In genomic region chr6:132412656-132413500, GRCh38 we compare ENCODE assay signal across 28 cellular contexts. TPM values are rescaled to one million over a fixed set of nuclear protein-coding genes. Genes with fewer than 3 reads are reported as not detected.
DNase-seq lines count a peak whose midpoint lies in the region; ATAC-seq, FAIRE-seq and TF ChIP-seq lines count a peak whose summit lies in the region.
"Had no signal": no experiment of that assay in that cellular context is flagged by ENCODE, and none has a peak within 500 bp of the region (broad histone marks: within the 10 kb centered on the region; RNA-seq: fewer than 3 reads in every experiment).

No MANE protein-coding gene starts in this region.

- H3K4me1 ChIP-seq in HepG2 (ENCODE audit: insufficient read depth, low read length) (no peaks in the 10 kb centered on the region), right lobe of liver (no peaks in the 10 kb centered on the region), adipocyte (ENCODE audit: control insufficient read depth, insufficient read depth, low read length) (peaks cover 30% of the 10 kb centered on the region), gastroesophageal sphincter (no peaks in the 10 kb centered on the region)
- H3K4me1 ChIP-seq: esophagus squamous epithelium, pancreas, upper lobe of right lung had no signal

- no TSS peak for BruUV-seq in HepG2 (replicated peaks; lab: Mats Ljungman, UMichigan)

- no peak for TF ChIP-seq EP300 in HepG2 (IDR thresholded peaks at IDR 0.05; ENCODE audit: low read depth in 2 of 2, low read length in 2 of 2)
- no peak for TF ChIP-seq EP300 in HepG2 (CRISPR knock-in tag; IDR thresholded peaks at IDR 0.05; ENCODE audit: borderline replicate concordance)
- no peak for TF ChIP-seq EP300 in gastroesophageal sphincter (IDR thresholded peaks at IDR 0.05)

- DNase-seq in HepG2 (ENCODE audit: low spot score): no peak
- no peak for DNase-seq in right lobe of liver
- DNase-seq in adipocyte (ENCODE audit: low read depth): peak; percentile 47
- DNase-seq in fibroblast of peridontal ligament (ENCODE audit: extremely low read depth): peak; percentile 83
- DNase-seq in cerebellar nuclear complex (lab: John Stamatoyannopoulos, UW): no peak
- no peak for DNase-seq in frontal cortex (ENCODE audit: low spot score in 2 of 2)
- DNase-seq: activated CD4-positive, alpha-beta memory T cell treated with anti-CD3 and anti-CD28 coated beads for 36 hours; activated CD4-positive, alpha-beta T cell treated with anti-CD3 and anti-CD28 coated beads for 1 hour; activated naive CD8-positive, alpha-beta T cell treated with anti-CD3 and anti-CD28 coated beads, Interleukin-2, amount 50 U/mL, for 24 hours; activated T-cell treated with anti-CD3 and anti-CD28 coated beads, Interleukin-2, amount 50 U/mL, for 72 hours; esophagus squamous epithelium; H9; hypothalamus; NCI-H1105; NCI-H1930; NCI-H524 treated with DMSO at 0.1 percent for 48 hours; nephron progenitor cell; pancreas; PC-9; stimulated activated naive CD4-positive, alpha-beta T cell; upper lobe of right lung had no signal

- TF ChIP-seq CTCF in HepG2 (CRISPR knock-in tag; IDR thresholded peaks at IDR 0.05): no peak
- no peak for TF ChIP-seq CTCF in right lobe of liver (IDR thresholded peaks at IDR 0.05)
- TF ChIP-seq CTCF in gastroesophageal sphincter (IDR thresholded peaks at IDR 0.05): no peak

- ATAC-seq in HepG2 (no peak), right lobe of liver (no peak), GM21786 (IDR thresholded peaks at IDR 0.05; ENCODE audit: unreplicated experiment) (no peak), gastroesophageal sphincter (no peak)
- ATAC-seq: activated naive CD8-positive, alpha-beta T cell treated with anti-CD3 and anti-CD28 coated beads, Interleukin-2, amount 50 U/mL, for 24 hours; activated T-cell treated with anti-CD3 and anti-CD28 coated beads, Interleukin-2, amount 50 U/mL, for 72 hours; pancreas; upper lobe of right lung had no signal

- in situ Hi-C loops in HepG2 (cut with HindIII; ENCODE audit: extremely low pct_ligation_motif_present, low pct_unique_long_range_greater_than_20kb): no loop called here

- H3K9me3 ChIP-seq in HepG2 (ENCODE audit: low read length) (no peaks in the 10 kb centered on the region), right lobe of liver (no peaks in the 10 kb centered on the region), adipocyte (ENCODE audit: control insufficient read depth, low read length) (peaks cover 19% of the 10 kb centered on the region), gastroesophageal sphincter (no peaks in the 10 kb centered on the region)
- H3K9me3 ChIP-seq: pancreas, upper lobe of right lung had no signal

- WGBS in HepG2 (ENCODE audit: low lambda C conversion rate): 10% methylated on average over 5 of the region's 5 CpGs
- WGBS in right lobe of liver (ENCODE audit: insufficient coverage, low coverage, low lambda C conversion rate, missing lambda C conversion rate): 75% methylated on average over 5 of the region's 5 CpGs
- 79 to 98% methylated on average over 4 to 5 of the region's 5 CpGs for WGBS in gastroesophageal sphincter (ENCODE audit: low coverage in 1 of 2), 2 donors

- H3K4me2 ChIP-seq in HepG2 (ENCODE audit: low read depth, low read length): no peak overlapping the region
- H3K4me2 ChIP-seq: PC-9, smooth muscle cell had no signal

- POLR2A ChIA-PET in HepG2 (lab: Yijun Ruan, JAX): no interaction called here

- H3K9ac ChIP-seq in HepG2 (ENCODE audit: insufficient read depth, low read depth, low read length) (no peak overlapping the region), adipocyte (ENCODE audit: low read length) (no peak overlapping the region)

- TF ChIP-seq RAD21 in HepG2 (CRISPR knock-in tag; IDR thresholded peaks at IDR 0.05): no peak

- H3K27ac ChIP-seq in HepG2 (ENCODE audit: extremely low read length, insufficient read depth, low read length) (no peak overlapping the region), right lobe of liver (no peak overlapping the region), gastroesophageal sphincter (no peak overlapping the region)
- H3K27ac ChIP-seq: 22Rv1, esophagus squamous epithelium, pancreas, PC-9, upper lobe of right lung had no signal

- no peaks in the 10 kb centered on the region for H3K36me3 ChIP-seq in HepG2 (replicated peaks in 1 of 2; ENCODE audit: control insufficient read depth in 1 of 2, insufficient read depth in 2 of 2, low read length in 2 of 2)
- no peaks in the 10 kb centered on the region for H3K36me3 ChIP-seq in right lobe of liver
- H3K36me3 ChIP-seq in adipocyte (ENCODE audit: control insufficient read depth, insufficient read depth, low read length, severe bottlenecking): no peaks in the 10 kb centered on the region
- no peaks in the 10 kb centered on the region for H3K36me3 ChIP-seq in gastroesophageal sphincter
- H3K36me3 ChIP-seq: esophagus squamous epithelium, pancreas, upper lobe of right lung had no signal

- TF ChIP-seq POLR2A in HepG2 (IDR thresholded peaks at IDR 0.05; ENCODE audit: insufficient read depth in 1 of 2, low read depth in 2 of 2, low read length in 2 of 2) (no peak), right lobe of liver (IDR thresholded peaks at IDR 0.05) (no peak), gastroesophageal sphincter (IDR thresholded peaks at IDR 0.05) (no peak)

- no peak for FAIRE-seq in HepG2 (lab: Jason Lieb, UNC)
- FAIRE-seq in frontal cortex (lab: Jason Lieb, UNC): no peak
- FAIRE-seq: D721Med, GM12891, pancreas had no signal

- intact Hi-C loops in HepG2 (cut with micrococcal nuclease; ENCODE audit: unreplicated experiment): no loop called here
- intact Hi-C loops in right lobe of liver (cut with DNase I): no loop called here

- H4K20me1 ChIP-seq in HepG2 (ENCODE audit: insufficient read depth, low read length): no peaks in the 10 kb centered on the region

- H3K27me3 ChIP-seq in HepG2 (ENCODE audit: control insufficient read depth in 1 of 2, insufficient read depth in 2 of 2, low read length in 2 of 2) (0 out of 5 replicates have a peak, but pooled peaks cover 0 to 2% of the 10 kb centered on the region in 2 experiments), right lobe of liver (no peaks in the 10 kb centered on the region), adipocyte (replicated peaks; ENCODE audit: control insufficient read depth, insufficient read depth, low read length) (no peaks in the 10 kb centered on the region), gastroesophageal sphincter (no peaks in the 10 kb centered on the region)
- H3K27me3 ChIP-seq: esophagus squamous epithelium, pancreas, upper lobe of right lung had no signal

- no peaks in the 10 kb centered on the region for H3K79me2 ChIP-seq in HepG2 (ENCODE audit: insufficient read depth, low read length)

- H3K4me3 ChIP-seq in HepG2 (replicated peaks in 1 of 3; ENCODE audit: insufficient read depth in 1 of 3, low read depth in 2 of 3, low read length in 3 of 3) (no peak overlapping the region), right lobe of liver (no peak overlapping the region), adipocyte (ENCODE audit: low read length) (no peak overlapping the region), gastroesophageal sphincter (no peak overlapping the region)
- H3K4me3 ChIP-seq: esophagus squamous epithelium, pancreas, PC-9, smooth muscle cell, upper lobe of right lung had no signal

- no peak overlapping the region for H2AFZ ChIP-seq in HepG2 (ENCODE audit: low read length)
- H2AFZ ChIP-seq: PC-9 had no signal

- CTCF ChIA-PET in HepG2 (lab: Yijun Ruan, JAX; ENCODE audit: low intra/inter-chr PET ratio, low total read pairs): no interaction called here

TF ChIP-seq in HepG2, 621 proteins besides CTCF, POLR2A, EP300 and RAD21 (continues in another document):
- TF ChIP-seq IKZF4 (CRISPR knock-in tag; IDR thresholded peaks at IDR 0.05; ENCODE audit: borderline replicate concordance, low read depth, not compliant biosample characterization) (no peak), MAFK (conservative IDR thresholded peaks at IDR 0.05 in 1 of 2, IDR thresholded peaks at IDR 0.05 in 1 of 2; ENCODE audit: low read length in 2 of 2) (peak; percentile 75 to 94), CENPBD1 (CRISPR knock-in tag; IDR thresholded peaks at IDR 0.05; ENCODE audit: borderline replicate concordance, low read depth) (no peak), IRX3 (CRISPR knock-in tag; IDR thresholded peaks at IDR 0.05; ENCODE audit: borderline replicate concordance, low read depth) (no peak), ATF7 (IDR thresholded peaks at IDR 0.05) (0 out of 2 replicates have a peak, but pooled peaks have one; percentile 22), ATF7 (CRISPR knock-in tag; IDR thresholded peaks at IDR 0.05) (no peak), SAP130 (CRISPR knock-in tag; IDR thresholded peaks at IDR 0.05; ENCODE audit: low read depth) (no peak), SATB2 (CRISPR knock-in tag; IDR thresholded peaks at IDR 0.05) (no peak)

RNA-seq across cellular contexts. Expression of gene MOXD1, which starts 11.6 kb away (rescaled TPM):
- not detected in 2 replicates for total RNA-seq in HepG2 (2016; rRNA removed; fragmentation: Illumina TruSeq; extraction: Trizol)
- total RNA-seq in HepG2 (2016; cell fraction: cytosol; rRNA removed; fragmentation: Illumina TruSeq; extraction: Trizol; ENCODE audit: low read depth): not detected in 2 replicates
- not detected in 2 replicates for total RNA-seq in HepG2 (2016; cell fraction: insoluble cytoplasmic fraction; rRNA removed; fragmentation: Illumina TruSeq; extraction: Trizol)
- not detected in 2 replicates for total RNA-seq in HepG2 (2016; cell fraction: membrane; rRNA removed; fragmentation: Illumina TruSeq; extraction: Trizol)
- not detected in 2 replicates for total RNA-seq in HepG2 (2016; cell fraction: nucleus; rRNA removed; fragmentation: Illumina TruSeq; extraction: Trizol)
- polyA plus RNA-seq in HepG2 (2011; rRNA removed): 0.03 TPM in 1 of 2 replicates, not detected in the other
- polyA plus RNA-seq in HepG2 (2011; cell fraction: cytosol; rRNA removed): 0.01 TPM in 1 of 2 replicates, not detected in the other
- polyA plus RNA-seq in HepG2 (2011; cell fraction: nucleus; rRNA removed): not detected in 2 replicates
- polyA plus RNA-seq in HepG2 (2012): not detected in 2 replicates
- polyA plus RNA-seq in HepG2 (2016; cell fraction: cytosol; fragmentation: Illumina TruSeq; extraction: Trizol; ENCODE audit: low read depth): not detected in 2 replicates
- not detected in 2 replicates for polyA plus RNA-seq in HepG2 (2016; cell fraction: insoluble cytoplasmic fraction; fragmentation: Illumina TruSeq; extraction: Trizol; ENCODE audit: low read depth)
- not detected in 2 replicates for polyA plus RNA-seq in HepG2 (2016; cell fraction: membrane; fragmentation: Illumina TruSeq; extraction: Trizol; ENCODE audit: low read depth)
- polyA plus RNA-seq in HepG2 (2016; cell fraction: nucleus; fragmentation: Illumina TruSeq; extraction: Trizol; ENCODE audit: insufficient read depth, low read depth): not detected in 2 replicates
- polyA minus RNA-seq in HepG2 (2011; rRNA and poly(A)+ RNA removed; ENCODE audit: low replicate concordance): not detected in 2 replicates
- polyA minus RNA-seq in HepG2 (2011; cell fraction: cytosol; rRNA and poly(A)+ RNA removed): not detected in 2 replicates
- not detected in 2 replicates for polyA minus RNA-seq in HepG2 (2011; cell fraction: nucleus; rRNA and poly(A)+ RNA removed)
- 1 to 10 TPM in 3 of 6 experiments, under 1 TPM in 2, not detected in 1; 0.24 to 2.3 (median 1.0) TPM for total RNA-seq in right lobe of liver
- 15.9 TPM for total RNA-seq in frontal cortex
- total RNA-seq in gastroesophageal sphincter: 10 to 100 TPM; 20.3 to 37.3 (median 33.2) TPM
- total RNA-seq: activated CD4-positive, alpha-beta memory T cell treated with anti-CD3 and anti-CD28 coated beads for 36 hours; activated T-cell treated with anti-CD3 and anti-CD28 coated beads, Interleukin-2, amount 50 U/mL, for 72 hours; T-helper 2 cell treated with Interferon-gamma antibody and Interleukin-4, amounts not matched to agents 100 ng/mL and 5 ng/mL, for 36 hours had no signal

Comparison
In these comparisons a context has a peak if more than half of its experiments do, and no peak if none do; other contexts are left out.
1. DNase-seq: peak in adipocyte (single experiment) and fibroblast of peridontal ligament (single experiment); none in HepG2 (single experiment), right lobe of liver (0 of 3), cerebellar nuclear complex (0 of 2) and frontal cortex (0 of 2).